9 cellular contexts compared by ENCODE assay signal in genomic region chr7:55964261-55964801, GRCh38. TPM values are rescaled to one million over a fixed set of nuclear protein-coding genes. Genes with fewer than 3 reads are reported as not detected.
DNase-seq lines count a peak whose midpoint lies in the region; ATAC-seq, FAIRE-seq and TF ChIP-seq lines count a peak whose summit lies in the region.
"Had no signal": no experiment of that assay in that cellular context is flagged by ENCODE, and none has a peak within 500 bp of the region (broad histone marks: within the 10 kb centered on the region; RNA-seq: fewer than 3 reads in every experiment).

Gene NIPSNAP2, plus strand, starts transcription at chr7:55964585. Its CDS starts 25 bp downstream, at chr7:55964610.

- POLR2A ChIA-PET in activated CD4-positive, alpha-beta T cell treated with anti-CD3 and anti-CD28 coated beads for 36 hours (lab: Charles Lee): interaction anchor here (0.6 to 0.8 kb wide), 4 partner anchors 200 to 322 kb away, joined by 3 to 7 read pairs (median 4); no protein-coding TSS in a partner anchor
- POLR2A ChIA-PET in HepG2 (lab: Yijun Ruan, JAX): interaction anchor here (0.6 to 4.1 kb wide), 18 partner anchors 9 to 1206 kb away, joined by 3 to 26 read pairs (median 8); partner anchors contain the start of genes CCT6A, CHCHD2, MRPS17 and PSPH

- no peaks in the 10 kb centered on the region for H3K36me3 ChIP-seq in HepG2 (replicated peaks in 1 of 2; ENCODE audit: control insufficient read depth in 1 of 2, insufficient read depth in 2 of 2, low read length in 2 of 2)

- in situ Hi-C loops in HepG2 (cut with HindIII; ENCODE audit: extremely low pct_ligation_motif_present, low pct_unique_long_range_greater_than_20kb): loop anchor here (25.0 kb wide), 2 partner anchors 202 to 327 kb away; no protein-coding TSS in a partner anchor

- FAIRE-seq in HepG2 (lab: Jason Lieb, UNC): no peak
- FAIRE-seq: TTC549 had no signal

- ATAC-seq in GM18511 (IDR thresholded peaks at IDR 0.05; ENCODE audit: unreplicated experiment) (peak; percentile 84), HG02973 (IDR thresholded peaks at IDR 0.05; ENCODE audit: unreplicated experiment) (peak; percentile 88), HepG2 (peak; percentile 74)
- ATAC-seq in activated CD4-positive, alpha-beta T cell treated with anti-CD3 and anti-CD28 coated beads for 36 hours: peak; percentile 92

- H3K4me3 ChIP-seq in HepG2 (replicated peaks in 1 of 3; ENCODE audit: insufficient read depth in 1 of 3, low read depth in 2 of 3, low read length in 3 of 3): peak within 1 kb of the TSS; percentile 77 to 93 (median 88); a peak in 5 of 6 replicates

- H3K9me3 Mint-ChIP-seq in activated CD4-positive, alpha-beta T cell treated with anti-CD3 and anti-CD28 coated beads for 36 hours (ENCODE audit: low read depth): no peaks in the 10 kb centered on the region

- H3K4me2 ChIP-seq in HepG2 (ENCODE audit: low read depth, low read length): peak within 1 kb of the TSS; percentile 97

- peak within 1 kb of the TSS; percentile 92 for H3K9ac ChIP-seq in HepG2 (ENCODE audit: insufficient read depth, low read depth, low read length)

- H3K9me3 ChIP-seq in HepG2 (ENCODE audit: low read length): no peaks in the 10 kb centered on the region

- peaks cover 19% of the 10 kb centered on the region for H3K36me3 Mint-ChIP-seq in activated CD4-positive, alpha-beta T cell treated with anti-CD3 and anti-CD28 coated beads for 36 hours (ENCODE audit: low read depth)

- H3K4me3 Mint-ChIP-seq in activated CD4-positive, alpha-beta T cell treated with anti-CD3 and anti-CD28 coated beads for 36 hours: peak within 1 kb of the TSS; percentile 86

- peaks cover 44% of the 10 kb centered on the region for H3K4me1 ChIP-seq in HepG2 (ENCODE audit: insufficient read depth, low read length)

- TF ChIP-seq CTCF in HepG2 (CRISPR knock-in tag; IDR thresholded peaks at IDR 0.05): peak; percentile 54

- H2AFZ ChIP-seq in HepG2 (ENCODE audit: low read length): no peak within 1 kb of the TSS

- DNase-seq in AG08395 (ENCODE audit: low spot score) (peak; percentile 82), NCI-H2171 (lab: John Stamatoyannopoulos, UW) (peak; percentile 69), dedifferentiated amniotic fluid mesenchymal stem cell (ENCODE audit: extremely low spot score) (peak; percentile 25), HepG2 (ENCODE audit: low spot score) (no peak)
- DNase-seq in activated CD4-positive, alpha-beta T cell treated with anti-CD3 and anti-CD28 coated beads for 36 hours: peak; percentile 81
- DNase-seq in stimulated activated CD4-positive, alpha-beta T cell treated with anti-CD3 and anti-CD28 coated beads, Interleukin-4, amount 100 ng/mL, for 1 hour: peak; percentile 68

- no peaks in the 10 kb centered on the region; a peak in 1 of 5 replicates for H3K27me3 ChIP-seq in HepG2 (ENCODE audit: control insufficient read depth in 1 of 2, insufficient read depth in 2 of 2, low read length in 2 of 2)

- H3K27ac ChIP-seq in HepG2 (ENCODE audit: extremely low read length, insufficient read depth, low read length): peak within 1 kb of the TSS; percentile 91

- WGBS in HepG2 (ENCODE audit: low lambda C conversion rate): 0% methylated on average over 12 of the region's 70 CpGs

- intact Hi-C loops in activated CD4-positive, alpha-beta T cell treated with anti-CD3 and anti-CD28 coated beads for 36 hours (cut with DNase I, micrococcal nuclease): loop anchor here (1.0 to 5.0 kb wide), 7 partner anchors 13 to 323 kb away; partner anchors contain the start of genes MRPS17 (in 2 of the 2), CCT6A (in 1 of the 2), CHCHD2 (in 1 of the 2) and PSPH (in 1 of the 2)
- intact Hi-C loops in HepG2 (cut with micrococcal nuclease; ENCODE audit: unreplicated experiment): loop anchor here (2.0 to 5.0 kb wide), 2 partner anchors 43 to 324 kb away; no protein-coding TSS in a partner anchor

- H4K20me1 ChIP-seq in HepG2 (ENCODE audit: insufficient read depth, low read length): no peaks in the 10 kb centered on the region; the same call in 1 of the 2 replicates

- CTCF ChIA-PET in activated CD4-positive, alpha-beta T cell treated with anti-CD3 and anti-CD28 coated beads for 36 hours (lab: Charles Lee): interaction anchor here (0.5 to 1.9 kb wide), 11 partner anchors 9 to 397 kb away, joined by 3 to 6 read pairs (median 3); partner anchors contain the start of genes CCT6A and PSPH
- CTCF ChIA-PET in HepG2 (lab: Yijun Ruan, JAX; ENCODE audit: low intra/inter-chr PET ratio, low total read pairs): interaction anchor here (1.4 kb wide), 1 partner anchor 323 kb away, joined by 8 read pairs; no protein-coding TSS in a partner anchor

- no peak for TF ChIP-seq EP300 in HepG2 (IDR thresholded peaks at IDR 0.05; ENCODE audit: low read depth in 2 of 2, low read length in 2 of 2)
- TF ChIP-seq EP300 in HepG2 (CRISPR knock-in tag; IDR thresholded peaks at IDR 0.05; ENCODE audit: borderline replicate concordance): no peak

- no peak; a peak in 1 of 4 replicates for TF ChIP-seq POLR2A in HepG2 (IDR thresholded peaks at IDR 0.05; ENCODE audit: insufficient read depth in 1 of 2, low read depth in 2 of 2, low read length in 2 of 2)

- H3K79me2 ChIP-seq in HepG2 (ENCODE audit: insufficient read depth, low read length): peaks cover 20% of the 10 kb centered on the region

- TSS peak; percentile 75 for BruUV-seq in HepG2 (replicated peaks; lab: Mats Ljungman, UMichigan)

- H3K27ac Mint-ChIP-seq in activated CD4-positive, alpha-beta T cell treated with anti-CD3 and anti-CD28 coated beads for 36 hours: peak within 1 kb of the TSS; percentile 90

- peak; percentile 82 for TF ChIP-seq RAD21 in HepG2 (CRISPR knock-in tag; IDR thresholded peaks at IDR 0.05)

- H3K4me1 Mint-ChIP-seq in activated CD4-positive, alpha-beta T cell treated with anti-CD3 and anti-CD28 coated beads for 36 hours: peaks cover 31% of the 10 kb centered on the region

- no peaks in the 10 kb centered on the region for H3K27me3 Mint-ChIP-seq in activated CD4-positive, alpha-beta T cell treated with anti-CD3 and anti-CD28 coated beads for 36 hours

TF ChIP-seq in HepG2, 621 proteins besides CTCF, POLR2A, EP300 and RAD21 (continues in another document):
- no peak for TF ChIP-seq MED8 (CRISPR knock-in tag; IDR thresholded peaks at IDR 0.05; ENCODE audit: insufficient replicate concordance)
- peak; percentile 76 for TF ChIP-seq ZNF687 (CRISPR knock-in tag; IDR thresholded peaks at IDR 0.05)
- no peak for TF ChIP-seq PCBP2 (optimal IDR thresholded peaks at IDR 0.05; ENCODE audit: low read depth, low read length, poor library complexity, severe bottlenecking)
- TF ChIP-seq ZNF329 (CRISPR knock-in tag; IDR thresholded peaks at IDR 0.05; ENCODE audit: low read depth): 0 out of 2 replicates have a peak, but pooled peaks have one; percentile 62
- no peak for TF ChIP-seq ZNF101 (CRISPR knock-in tag; IDR thresholded peaks at IDR 0.05; ENCODE audit: borderline replicate concordance, low read depth)

RNA-seq across cellular contexts. Expression of gene NIPSNAP2, which starts in this region (rescaled TPM):
- total RNA-seq in activated CD4-positive, alpha-beta T cell treated with anti-CD3 and anti-CD28 coated beads for 36 hours: 10 to 100 TPM; 60.5 to 69.8 TPM
- 40.3 and 56.5 TPM in 2 replicates for total RNA-seq in HepG2 (2016; rRNA removed; fragmentation: Illumina TruSeq; extraction: Trizol)
- total RNA-seq in HepG2 (2016; cell fraction: cytosol; rRNA removed; fragmentation: Illumina TruSeq; extraction: Trizol; ENCODE audit: low read depth): 15.2 and 16.2 TPM in 2 replicates
- total RNA-seq in HepG2 (2016; cell fraction: insoluble cytoplasmic fraction; rRNA removed; fragmentation: Illumina TruSeq; extraction: Trizol): 40.6 and 57.0 TPM in 2 replicates
- 30.0 and 33.8 TPM in 2 replicates for total RNA-seq in HepG2 (2016; cell fraction: membrane; rRNA removed; fragmentation: Illumina TruSeq; extraction: Trizol)
- 23.7 and 23.8 TPM in 2 replicates for total RNA-seq in HepG2 (2016; cell fraction: nucleus; rRNA removed; fragmentation: Illumina TruSeq; extraction: Trizol)
- 47.2 and 61.5 TPM in 2 replicates for polyA plus RNA-seq in HepG2 (2011; rRNA removed)
- polyA plus RNA-seq in HepG2 (2011; cell fraction: cytosol; rRNA removed): 25.7 and 43.6 TPM in 2 replicates
- 19.8 and 23.4 TPM in 2 replicates for polyA plus RNA-seq in HepG2 (2011; cell fraction: nucleus; rRNA removed)
- 40.5 and 41.2 TPM in 2 replicates for polyA plus RNA-seq in HepG2 (2012)
- polyA plus RNA-seq in HepG2 (2016; cell fraction: cytosol; fragmentation: Illumina TruSeq; extraction: Trizol; ENCODE audit: low read depth): 16.8 and 19.0 TPM in 2 replicates
- polyA plus RNA-seq in HepG2 (2016; cell fraction: insoluble cytoplasmic fraction; fragmentation: Illumina TruSeq; extraction: Trizol; ENCODE audit: low read depth): 75.2 and 89.9 TPM in 2 replicates
- 27.3 and 27.5 TPM in 2 replicates for polyA plus RNA-seq in HepG2 (2016; cell fraction: membrane; fragmentation: Illumina TruSeq; extraction: Trizol; ENCODE audit: low read depth)
- polyA plus RNA-seq in HepG2 (2016; cell fraction: nucleus; fragmentation: Illumina TruSeq; extraction: Trizol; ENCODE audit: insufficient read depth, low read depth): 33.3 and 36.9 TPM in 2 replicates
- polyA minus RNA-seq in HepG2 (2011; rRNA and poly(A)+ RNA removed; ENCODE audit: low replicate concordance): 19.6 and 21.9 TPM in 2 replicates
- 28.3 and 28.4 TPM in 2 replicates for polyA minus RNA-seq in HepG2 (2011; cell fraction: cytosol; rRNA and poly(A)+ RNA removed)
- polyA minus RNA-seq in HepG2 (2011; cell fraction: nucleus; rRNA and poly(A)+ RNA removed): 49.2 and 60.8 TPM in 2 replicates
